Comparison of ENCODE assay signal across 1 cellular context in genomic region chr19:49593233-49594113, GRCh38.
A peak's percentile ranks its signal among the peaks of the same experiment; 100 is the strongest.
TF ChIP-seq lines count a peak whose summit lies in the region.

No MANE protein-coding gene starts in this region.

TF ChIP-seq in K562, 482 proteins besides CTCF, POLR2A, EP300 and RAD21 (continued from another document and continues in another):
- TF ChIP-seq, protein P1, sequence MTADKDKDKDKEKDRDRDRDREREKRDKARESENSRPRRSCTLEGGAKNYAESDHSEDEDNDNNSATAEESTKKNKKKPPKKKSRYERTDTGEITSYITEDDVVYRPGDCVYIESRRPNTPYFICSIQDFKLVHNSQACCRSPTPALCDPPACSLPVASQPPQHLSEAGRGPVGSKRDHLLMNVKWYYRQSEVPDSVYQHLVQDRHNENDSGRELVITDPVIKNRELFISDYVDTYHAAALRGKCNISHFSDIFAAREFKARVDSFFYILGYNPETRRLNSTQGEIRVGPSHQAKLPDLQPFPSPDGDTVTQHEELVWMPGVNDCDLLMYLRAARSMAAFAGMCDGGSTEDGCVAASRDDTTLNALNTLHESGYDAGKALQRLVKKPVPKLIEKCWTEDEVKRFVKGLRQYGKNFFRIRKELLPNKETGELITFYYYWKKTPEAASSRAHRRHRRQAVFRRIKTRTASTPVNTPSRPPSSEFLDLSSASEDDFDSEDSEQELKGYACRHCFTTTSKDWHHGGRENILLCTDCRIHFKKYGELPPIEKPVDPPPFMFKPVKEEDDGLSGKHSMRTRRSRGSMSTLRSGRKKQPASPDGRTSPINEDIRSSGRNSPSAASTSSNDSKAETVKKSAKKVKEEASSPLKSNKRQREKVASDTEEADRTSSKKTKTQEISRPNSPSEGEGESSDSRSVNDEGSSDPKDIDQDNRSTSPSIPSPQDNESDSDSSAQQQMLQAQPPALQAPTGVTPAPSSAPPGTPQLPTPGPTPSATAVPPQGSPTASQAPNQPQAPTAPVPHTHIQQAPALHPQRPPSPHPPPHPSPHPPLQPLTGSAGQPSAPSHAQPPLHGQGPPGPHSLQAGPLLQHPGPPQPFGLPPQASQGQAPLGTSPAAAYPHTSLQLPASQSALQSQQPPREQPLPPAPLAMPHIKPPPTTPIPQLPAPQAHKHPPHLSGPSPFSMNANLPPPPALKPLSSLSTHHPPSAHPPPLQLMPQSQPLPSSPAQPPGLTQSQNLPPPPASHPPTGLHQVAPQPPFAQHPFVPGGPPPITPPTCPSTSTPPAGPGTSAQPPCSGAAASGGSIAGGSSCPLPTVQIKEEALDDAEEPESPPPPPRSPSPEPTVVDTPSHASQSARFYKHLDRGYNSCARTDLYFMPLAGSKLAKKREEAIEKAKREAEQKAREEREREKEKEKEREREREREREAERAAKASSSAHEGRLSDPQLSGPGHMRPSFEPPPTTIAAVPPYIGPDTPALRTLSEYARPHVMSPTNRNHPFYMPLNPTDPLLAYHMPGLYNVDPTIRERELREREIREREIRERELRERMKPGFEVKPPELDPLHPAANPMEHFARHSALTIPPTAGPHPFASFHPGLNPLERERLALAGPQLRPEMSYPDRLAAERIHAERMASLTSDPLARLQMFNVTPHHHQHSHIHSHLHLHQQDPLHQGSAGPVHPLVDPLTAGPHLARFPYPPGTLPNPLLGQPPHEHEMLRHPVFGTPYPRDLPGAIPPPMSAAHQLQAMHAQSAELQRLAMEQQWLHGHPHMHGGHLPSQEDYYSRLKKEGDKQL (CRISPR knock-in tag; IDR thresholded peaks at IDR 0.05; ENCODE audit: borderline replicate concordance): no peak
- TF ChIP-seq ZNF644 (tag; IDR thresholded peaks at IDR 0.05; ENCODE audit: low read depth) (no peak), DEAF1 (CRISPR knock-in tag; IDR thresholded peaks at IDR 0.05) (no peak), RBM15 (IDR thresholded peaks at IDR 0.05; ENCODE audit: insufficient read depth, low read length) (no peak), ZNF274 (IDR thresholded peaks at IDR 0.05; ENCODE audit: borderline replicate concordance, low read depth, low read length) (no peak), SAP30 (IDR thresholded peaks at IDR 0.05; ENCODE audit: borderline replicate concordance, insufficient read depth, low read depth, low read length, poor library complexity, severe bottlenecking) (no peak), HOXB6 (CRISPR knock-in tag; IDR thresholded peaks at IDR 0.05; ENCODE audit: borderline replicate concordance) (no peak), LARP7 (IDR thresholded peaks at IDR 0.05) (peak; percentile 65; the same call in 1 of the 2 replicates), ZNF436 (CRISPR knock-in tag; IDR thresholded peaks at IDR 0.05) (no peak), TBP (optimal IDR thresholded peaks at IDR 0.05; ENCODE audit: low read depth, low read length) (peak; percentile 39), CREB3L1 (IDR thresholded peaks at IDR 0.05; ENCODE audit: borderline replicate concordance, low read depth) (no peak), FUS (optimal IDR thresholded peaks at IDR 0.05; ENCODE audit: low read depth, low read length) (no peak), SMC3 (conservative IDR thresholded peaks at IDR 0.05; ENCODE audit: insufficient read depth, low read depth, low read length) (0 out of 2 replicates have a peak, but pooled peaks have one; percentile 2), ZNF253 (CRISPR knock-in tag; conservative IDR thresholded peaks at IDR 0.05) (no peak), KAT8 (IDR thresholded peaks at IDR 0.05; ENCODE audit: low read depth) (peak; percentile 13; the same call in 1 of the 2 replicates), TAF9B (IDR thresholded peaks at IDR 0.05; ENCODE audit: partially characterized antibody) (no peak), RUNX1 (IDR thresholded peaks at IDR 0.05; ENCODE audit: low read depth) (no peak), SFPQ (IDR thresholded peaks at IDR 0.05; ENCODE audit: low read depth, low read length) (no peak), ZNF75A (CRISPR knock-in tag; IDR thresholded peaks at IDR 0.05) (no peak), AFF4 (CRISPR knock-in tag; IDR thresholded peaks at IDR 0.05) (no peak), GTF2B (IDR thresholded peaks at IDR 0.05; ENCODE audit: extremely low read depth, insufficient read length) (no peak), PHB (CRISPR knock-in tag; IDR thresholded peaks at IDR 0.05) (no peak)
- TF ChIP-seq, protein P2, sequence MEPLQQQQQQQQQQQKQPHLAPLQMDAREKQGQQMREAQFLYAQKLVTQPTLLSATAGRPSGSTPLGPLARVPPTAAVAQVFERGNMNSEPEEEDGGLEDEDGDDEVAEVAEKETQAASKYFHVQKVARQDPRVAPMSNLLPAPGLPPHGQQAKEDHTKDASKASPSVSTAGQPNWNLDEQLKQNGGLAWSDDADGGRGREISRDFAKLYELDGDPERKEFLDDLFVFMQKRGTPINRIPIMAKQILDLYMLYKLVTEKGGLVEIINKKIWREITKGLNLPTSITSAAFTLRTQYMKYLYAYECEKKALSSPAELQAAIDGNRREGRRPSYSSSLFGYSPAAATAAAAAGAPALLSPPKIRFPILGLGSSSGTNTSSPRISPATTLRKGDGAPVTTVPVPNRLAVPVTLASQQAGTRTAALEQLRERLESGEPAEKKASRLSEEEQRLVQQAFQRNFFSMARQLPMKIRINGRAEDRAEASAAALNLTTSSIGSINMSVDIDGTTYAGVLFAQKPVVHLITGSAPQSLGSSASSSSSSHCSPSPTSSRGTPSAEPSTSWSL (CRISPR knock-in tag; IDR thresholded peaks at IDR 0.05; ENCODE audit: borderline replicate concordance): no peak
- TF ChIP-seq, protein P3, sequence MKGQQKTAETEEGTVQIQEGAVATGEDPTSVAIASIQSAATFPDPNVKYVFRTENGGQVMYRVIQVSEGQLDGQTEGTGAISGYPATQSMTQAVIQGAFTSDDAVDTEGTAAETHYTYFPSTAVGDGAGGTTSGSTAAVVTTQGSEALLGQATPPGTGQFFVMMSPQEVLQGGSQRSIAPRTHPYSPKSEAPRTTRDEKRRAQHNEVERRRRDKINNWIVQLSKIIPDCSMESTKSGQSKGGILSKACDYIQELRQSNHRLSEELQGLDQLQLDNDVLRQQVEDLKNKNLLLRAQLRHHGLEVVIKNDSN (CRISPR knock-in tag; IDR thresholded peaks at IDR 0.05): peak; percentile 55; the same call in 1 of the 2 replicates
- TF ChIP-seq, protein P4, sequence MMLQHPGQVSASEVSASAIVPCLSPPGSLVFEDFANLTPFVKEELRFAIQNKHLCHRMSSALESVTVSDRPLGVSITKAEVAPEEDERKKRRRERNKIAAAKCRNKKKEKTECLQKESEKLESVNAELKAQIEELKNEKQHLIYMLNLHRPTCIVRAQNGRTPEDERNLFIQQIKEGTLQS (IDR thresholded peaks at IDR 0.05): no peak
- TF ChIP-seq, protein P4 (CRISPR knock-in tag; conservative IDR thresholded peaks at IDR 0.05): no peak
- TF ChIP-seq, protein P5, sequence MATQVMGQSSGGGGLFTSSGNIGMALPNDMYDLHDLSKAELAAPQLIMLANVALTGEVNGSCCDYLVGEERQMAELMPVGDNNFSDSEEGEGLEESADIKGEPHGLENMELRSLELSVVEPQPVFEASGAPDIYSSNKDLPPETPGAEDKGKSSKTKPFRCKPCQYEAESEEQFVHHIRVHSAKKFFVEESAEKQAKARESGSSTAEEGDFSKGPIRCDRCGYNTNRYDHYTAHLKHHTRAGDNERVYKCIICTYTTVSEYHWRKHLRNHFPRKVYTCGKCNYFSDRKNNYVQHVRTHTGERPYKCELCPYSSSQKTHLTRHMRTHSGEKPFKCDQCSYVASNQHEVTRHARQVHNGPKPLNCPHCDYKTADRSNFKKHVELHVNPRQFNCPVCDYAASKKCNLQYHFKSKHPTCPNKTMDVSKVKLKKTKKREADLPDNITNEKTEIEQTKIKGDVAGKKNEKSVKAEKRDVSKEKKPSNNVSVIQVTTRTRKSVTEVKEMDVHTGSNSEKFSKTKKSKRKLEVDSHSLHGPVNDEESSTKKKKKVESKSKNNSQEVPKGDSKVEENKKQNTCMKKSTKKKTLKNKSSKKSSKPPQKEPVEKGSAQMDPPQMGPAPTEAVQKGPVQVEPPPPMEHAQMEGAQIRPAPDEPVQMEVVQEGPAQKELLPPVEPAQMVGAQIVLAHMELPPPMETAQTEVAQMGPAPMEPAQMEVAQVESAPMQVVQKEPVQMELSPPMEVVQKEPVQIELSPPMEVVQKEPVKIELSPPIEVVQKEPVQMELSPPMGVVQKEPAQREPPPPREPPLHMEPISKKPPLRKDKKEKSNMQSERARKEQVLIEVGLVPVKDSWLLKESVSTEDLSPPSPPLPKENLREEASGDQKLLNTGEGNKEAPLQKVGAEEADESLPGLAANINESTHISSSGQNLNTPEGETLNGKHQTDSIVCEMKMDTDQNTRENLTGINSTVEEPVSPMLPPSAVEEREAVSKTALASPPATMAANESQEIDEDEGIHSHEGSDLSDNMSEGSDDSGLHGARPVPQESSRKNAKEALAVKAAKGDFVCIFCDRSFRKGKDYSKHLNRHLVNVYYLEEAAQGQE (CRISPR knock-in tag; IDR thresholded peaks at IDR 0.05; ENCODE audit: low read depth): no peak
